ENCODE assay signal across 11 cellular contexts in the genomic region with DNA sequence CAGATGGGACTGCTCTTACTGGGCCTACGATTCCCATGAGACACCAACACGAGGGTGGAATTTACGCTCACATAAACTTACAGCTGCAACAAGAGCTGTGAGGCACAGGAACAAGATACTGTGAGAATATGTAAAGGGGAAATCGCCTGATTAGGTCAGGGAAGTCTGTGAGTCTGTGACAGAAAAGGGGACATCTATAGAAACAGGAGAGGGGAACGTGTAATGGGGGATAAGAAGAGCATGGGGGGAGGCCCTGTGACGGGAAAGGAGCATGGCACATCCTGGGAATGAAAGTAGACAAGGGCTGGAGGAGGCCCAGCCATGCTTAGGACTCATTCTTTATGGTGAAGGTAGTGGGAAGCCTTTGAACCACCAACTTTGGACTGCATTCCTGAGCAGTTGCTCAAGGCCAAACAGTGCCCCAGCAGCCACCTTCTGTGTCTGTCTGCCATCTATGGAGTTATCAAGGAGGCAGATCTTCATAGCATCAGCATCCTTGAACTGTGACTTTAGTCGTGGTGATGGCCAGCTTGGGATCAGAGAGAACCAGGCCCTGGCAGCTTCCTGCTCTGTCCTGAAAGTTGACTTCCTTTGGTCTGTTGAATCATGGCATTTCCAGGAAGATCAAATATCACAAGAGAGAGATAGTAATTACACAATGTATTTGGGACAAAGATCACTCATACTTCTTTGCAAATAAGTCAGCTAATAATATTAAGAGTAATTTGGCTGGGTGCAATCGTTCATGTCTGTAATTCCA.
DNase-seq lines count a peak whose midpoint lies in the region; ATAC-seq, FAIRE-seq and TF ChIP-seq lines count a peak whose summit lies in the region.
"Had no signal": no experiment of that assay in that cellular context is flagged by ENCODE, and none has a peak within 500 bp of the region (broad histone marks: within the 10 kb centered on the region; RNA-seq: fewer than 3 reads in every experiment).

No MANE protein-coding gene starts in this region.

- H3K4me2 ChIP-seq in IMR-90 (ENCODE audit: low read depth, low read length) = peak overlapping the region; percentile 39
- H3K4me2 ChIP-seq in smooth muscle cell = peak overlapping the region; percentile 27

- H3K27ac ChIP-seq in IMR-90 (ENCODE audit: insufficient read depth, low read length) = peak overlapping the region; percentile 95
- peak overlapping the region; percentile 83 for H3K27ac ChIP-seq in smooth muscle cell (ENCODE audit: low read depth)
- no peak overlapping the region for H3K27ac ChIP-seq in gastrocnemius medialis

- no peaks in the 10 kb centered on the region for H3K27me3 ChIP-seq in IMR-90 (ENCODE audit: control insufficient read depth, insufficient read depth, low read length)
- no peaks in the 10 kb centered on the region for H3K27me3 ChIP-seq in smooth muscle cell (ENCODE audit: low read depth)
- no peaks in the 10 kb centered on the region for H3K27me3 ChIP-seq in gastrocnemius medialis

- H3K4me3 ChIP-seq in IMR-90 (ENCODE audit: insufficient read depth, low read depth, low read length) (no peak overlapping the region), smooth muscle cell (no peak overlapping the region), gastrocnemius medialis (no peak overlapping the region)

- H2AFZ ChIP-seq in IMR-90 (replicated peaks; ENCODE audit: low read length, poor library complexity) = peak overlapping the region; percentile 82
- peak overlapping the region; percentile 32 for H2AFZ ChIP-seq in smooth muscle cell (ENCODE audit: low read depth)

- H2BK120ac ChIP-seq in IMR-90 (ENCODE audit: low read depth, low read length) = peak overlapping the region; percentile 100

- no TSS peak for BruUV-seq in IMR-90 (replicated peaks; lab: Mats Ljungman, UMichigan)

- peak overlapping the region; percentile 71 to 93 for H4K8ac ChIP-seq in IMR-90 (ENCODE audit: low read depth in 2 of 2, low read length in 2 of 2)

- H3K9me3 Mint-ChIP-seq in activated CD8-positive, alpha-beta memory T cell treated with anti-CD3 and anti-CD28 coated beads, Interleukin-2, amount 10 ng/mL, durations not matched to agents 7 days and 5 days (ENCODE audit: low read depth) = no peaks in the 10 kb centered on the region

- H2BK20ac ChIP-seq in IMR-90 (ENCODE audit: low read depth, low read length) = peak overlapping the region; percentile 100

- H3F3A ChIP-seq in smooth muscle cell (ENCODE audit: low read depth) = no peaks in the 10 kb centered on the region

- peak overlapping the region; percentile 100 for H3K4ac ChIP-seq in IMR-90 (ENCODE audit: low read depth, low read length)

- POLR2A ChIA-PET in IMR-90 (lab: Charles Lee; ENCODE audit: unreplicated experiment) = interaction anchor here (0.9 kb wide), 1 partner anchor 383 kb away, joined by 3 read pairs; no protein-coding TSS in a partner anchor

- peak overlapping the region; percentile 80 for H2AK9ac ChIP-seq in IMR-90 (replicated peaks; ENCODE audit: low read depth, low read length, poor library complexity)

- H3K79me1 ChIP-seq in IMR-90 (ENCODE audit: low read depth in 1 of 2, low read length in 2 of 2) = peaks cover 0 to 14% of the 10 kb centered on the region in 2 experiments; a peak in 2 of 4 replicates

- CTCF ChIA-PET in IMR-90 (lab: Yijun Ruan, JAX) = interaction anchor here (0.6 to 0.8 kb wide), 2 partner anchors 26 to 100 kb away, joined by 3 to 4 read pairs; no protein-coding TSS in a partner anchor
- CTCF ChIA-PET in activated CD8-positive, alpha-beta memory T cell treated with anti-CD3 and anti-CD28 coated beads, Interleukin-2, amount 10 ng/mL, durations not matched to agents 7 days and 5 days (lab: Charles Lee) = no interaction called here

- in situ Hi-C loops in IMR-90 (cut with MboI; ENCODE audit: low sequenced_read_pairs) = no loop called here
- in situ Hi-C loops in gastrocnemius medialis (cut with MboI; ENCODE audit: low sequenced_read_pairs in 4 of 4) = no loop called here

- H2BK15ac ChIP-seq in IMR-90 (ENCODE audit: low read depth, low read length) = peak overlapping the region; percentile 91

- 0 out of 2 replicates have a peak, but pooled peaks cover 2% of the 10 kb centered on the region for H3K9me3 ChIP-seq in IMR-90 (ENCODE audit: control insufficient read depth, insufficient read depth, low read length)
- H3K9me3 ChIP-seq in smooth muscle cell (replicated peaks; ENCODE audit: low read depth) = no peaks in the 10 kb centered on the region
- H3K9me3 ChIP-seq in gastrocnemius medialis = no peaks in the 10 kb centered on the region

- peak; percentile 64 for FAIRE-seq in GM19239 (lab: Jason Lieb, UNC)
- FAIRE-seq: colon, islet of Langerhans had no signal

- peak overlapping the region; percentile 92 for H4K5ac ChIP-seq in IMR-90 (ENCODE audit: low read depth, low read length)

- H2AK5ac ChIP-seq in IMR-90 (ENCODE audit: low read depth, low read length) = peak overlapping the region; percentile 96

- H3K23ac ChIP-seq in IMR-90 (ENCODE audit: low read depth, low read length) = peak overlapping the region; percentile 98

- no peaks in the 10 kb centered on the region for H4K20me1 ChIP-seq in IMR-90 (ENCODE audit: insufficient read depth, low read length)
- H4K20me1 ChIP-seq in smooth muscle cell (ENCODE audit: low read depth) = no peaks in the 10 kb centered on the region

- H3K9me1 ChIP-seq in IMR-90 (ENCODE audit: insufficient read depth, low read length) = peaks cover 18% of the 10 kb centered on the region

- ATAC-seq in IMR-90 (ENCODE audit: low read depth) (peak; percentile 48), gastrocnemius medialis (no peak)
- ATAC-seq in activated CD8-positive, alpha-beta memory T cell treated with anti-CD3 and anti-CD28 coated beads, Interleukin-2, amount 10 ng/mL, durations not matched to agents 7 days and 5 days = no peak

- H4K91ac ChIP-seq in IMR-90 (ENCODE audit: insufficient read depth, low read depth, low read length) = peak overlapping the region; percentile 92

- DNase-seq in GM19239 (ENCODE audit: insufficient read length, low spot score) (no peak), IMR-90 (peak; percentile 77), fibroblast of gingiva (ENCODE audit: low read depth) (peak; percentile 45), smooth muscle cell (lab: John Stamatoyannopoulos, UW; ENCODE audit: unreplicated experiment) (no peak), GM19240 (ENCODE audit: insufficient read length, low spot score) (no peak), gastrocnemius medialis (no peak)
- no peak for DNase-seq in activated CD8-positive, alpha-beta memory T cell treated with anti-CD3 and anti-CD28 coated beads, Interleukin-2, amount 10 ng/mL, durations not matched to agents 7 days and 5 days
- DNase-seq: NCI-H2081 treated with DMSO at 0.1 percent for 48 hours, retina had no signal

- WGBS in IMR-90 (ENCODE audit: extremely low coverage in 2 of 2, insufficient read length in 1 of 2), 2 experiments = 53% methylated on average over 3 of the region's 8 CpGs; no CpG with 5 or more reads in 1 of the 2 experiments
- 41% methylated on average over 8 of the region's 8 CpGs for WGBS in smooth muscle cell (ENCODE audit: low lambda C conversion rate)

- H3K27me3 Mint-ChIP-seq in activated CD8-positive, alpha-beta memory T cell treated with anti-CD3 and anti-CD28 coated beads, Interleukin-2, amount 10 ng/mL, durations not matched to agents 7 days and 5 days = peaks cover 22% of the 10 kb centered on the region

- intact Hi-C loops in IMR-90 (cut with micrococcal nuclease) (loop anchor here (2.0 kb wide), 2 partner anchors 53 to 95 kb away; no protein-coding TSS in a partner anchor), gastrocnemius medialis (cut with DNase I; ENCODE audit: low total_unique reads) (no loop called here)

- H2BK5ac ChIP-seq in IMR-90 (ENCODE audit: low read depth, low read length, poor library complexity, severe bottlenecking) = peak overlapping the region; percentile 96

- H3K14ac ChIP-seq in IMR-90 (replicated peaks; ENCODE audit: low read depth, low read length) = peak overlapping the region; percentile 97

- H3K27ac Mint-ChIP-seq in activated CD8-positive, alpha-beta memory T cell treated with anti-CD3 and anti-CD28 coated beads, Interleukin-2, amount 10 ng/mL, durations not matched to agents 7 days and 5 days = no peak overlapping the region

- TF ChIP-seq CTCF in IMR-90 (conservative IDR thresholded peaks at IDR 0.05; ENCODE audit: low read depth, low read length) (no peak), smooth muscle cell (IDR thresholded peaks at IDR 0.05; ENCODE audit: borderline replicate concordance, insufficient read depth, poor library complexity, severe bottlenecking) (no peak), gastrocnemius medialis (IDR thresholded peaks at IDR 0.05 in 4 of 5, conservative IDR thresholded peaks at IDR 0.05 in 1 of 5) (no peak)

- H3K4me1 ChIP-seq in IMR-90 (ENCODE audit: control insufficient read depth, insufficient read depth, low read length) = peaks cover 23% of the 10 kb centered on the region
- H3K4me1 ChIP-seq in smooth muscle cell (ENCODE audit: low read depth) = peaks cover 7% of the 10 kb centered on the region
- no peaks in the 10 kb centered on the region for H3K4me1 ChIP-seq in gastrocnemius medialis

- H3K79me2 ChIP-seq in smooth muscle cell (ENCODE audit: low read depth) = no peaks in the 10 kb centered on the region

- no peak overlapping the region for H3K4me3 Mint-ChIP-seq in activated CD8-positive, alpha-beta memory T cell treated with anti-CD3 and anti-CD28 coated beads, Interleukin-2, amount 10 ng/mL, durations not matched to agents 7 days and 5 days

- no peak for TF ChIP-seq RAD21 in IMR-90 (IDR thresholded peaks at IDR 0.05; ENCODE audit: low read length)

- no peak for TF ChIP-seq POLR2A in IMR-90 (IDR thresholded peaks at IDR 0.05; ENCODE audit: low read depth, low read length)
- no peak for TF ChIP-seq POLR2A in gastrocnemius medialis (IDR thresholded peaks at IDR 0.05)

- no peaks in the 10 kb centered on the region for H3K4me1 Mint-ChIP-seq in activated CD8-positive, alpha-beta memory T cell treated with anti-CD3 and anti-CD28 coated beads, Interleukin-2, amount 10 ng/mL, durations not matched to agents 7 days and 5 days

- dilution Hi-C loops in IMR-90 (cut with HindIII; ENCODE audit: low sequenced_read_pairs, unreplicated experiment) = no loop called here

- H3K56ac ChIP-seq in IMR-90 (ENCODE audit: extremely low read depth, insufficient read depth, low read length) = peak overlapping the region; percentile 82

- H3K18ac ChIP-seq in IMR-90 (ENCODE audit: low read depth, low read length) = peak overlapping the region; percentile 76

- no peaks in the 10 kb centered on the region for H3K36me3 Mint-ChIP-seq in activated CD8-positive, alpha-beta memory T cell treated with anti-CD3 and anti-CD28 coated beads, Interleukin-2, amount 10 ng/mL, durations not matched to agents 7 days and 5 days

- 0 out of 2 replicates have a peak overlapping the region, but pooled peaks have one; percentile 26 for H3K9ac ChIP-seq in IMR-90 (ENCODE audit: low read depth, low read length)
- peak overlapping the region; percentile 13 for H3K9ac ChIP-seq in smooth muscle cell (ENCODE audit: low read depth)

- no peaks in the 10 kb centered on the region for H3K36me3 ChIP-seq in IMR-90 (ENCODE audit: control insufficient read depth, insufficient read depth, low read length)
- no peaks in the 10 kb centered on the region for H3K36me3 ChIP-seq in smooth muscle cell (ENCODE audit: low read depth)
- no peaks in the 10 kb centered on the region for H3K36me3 ChIP-seq in gastrocnemius medialis

TF ChIP-seq in IMR-90, 13 proteins besides CTCF, POLR2A, EP300 and RAD21 (continues in another document):
- TF ChIP-seq BHLHE40 (IDR thresholded peaks at IDR 0.05; ENCODE audit: low read depth, low read length) (no peak), MXI1 (IDR thresholded peaks at IDR 0.05; ENCODE audit: borderline replicate concordance, low read depth, low read length) (no peak)

Comparison
In these comparisons a context has a peak if more than half of its experiments do, and no peak if none do; other contexts are left out.
1. DNase-seq: peak in IMR-90 (single experiment) and fibroblast of gingiva (single experiment); none in GM19239 (single experiment), smooth muscle cell (single experiment), GM19240 (single experiment), activated CD8-positive, alpha-beta memory T cell treated with anti-CD3 and anti-CD28 coated beads, Interleukin-2, amount 10 ng/mL, durations not matched to agents 7 days and 5 days (single experiment) and gastrocnemius medialis (0 of 2).
2. H3K27ac ChIP-seq: peak in IMR-90 (single experiment) and smooth muscle cell (single experiment); none in gastrocnemius medialis (0 of 4).